Comparison of ENCODE assay signal across 9 cellular contexts in the genomic region with DNA sequence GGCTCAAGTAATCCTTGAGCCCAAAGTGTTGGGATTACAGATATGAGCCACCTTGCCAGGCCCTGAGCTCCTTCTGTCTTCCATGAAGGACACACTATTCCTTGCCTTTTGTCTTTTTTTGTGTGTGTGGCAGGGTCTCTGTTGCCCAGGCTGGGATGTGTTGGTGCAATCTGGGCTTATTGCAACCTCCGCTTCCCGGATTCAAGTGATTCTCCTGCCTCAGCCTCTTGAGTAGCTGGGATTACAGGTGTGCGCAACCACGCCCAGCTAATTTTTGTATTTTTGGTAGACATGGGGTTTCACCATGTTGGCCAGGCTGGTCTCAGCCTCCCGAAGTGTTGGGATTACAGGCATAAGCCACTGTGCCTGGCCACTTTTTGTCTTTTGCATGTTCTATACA. TPM values are rescaled to one million over a fixed set of nuclear protein-coding genes. Genes with fewer than 3 reads are reported as not detected.
A peak's percentile ranks its signal among the peaks of the same experiment; 100 is the strongest.
DNase-seq lines count a peak whose midpoint lies in the region; FAIRE-seq and TF ChIP-seq lines count a peak whose summit lies in the region.
"Not testable (repeated sequence)": the region's sequence is repeated elsewhere in the genome, so short reads cannot be mapped to it uniquely, and the experiment has no call there.
"Had no signal": no experiment of that assay in that cellular context is flagged by ENCODE, and none has a peak within 500 bp of the region (broad histone marks: within the 10 kb centered on the region; RNA-seq: fewer than 3 reads in every experiment).

No MANE protein-coding gene starts in this region.

- H3K4me3 Mint-ChIP-seq in astrocyte (ENCODE audit: unreplicated experiment) = not testable (repeated sequence)

- not testable (repeated sequence) for H3K4me3 ChIP-seq in BLaER1; KMS-11 (IDR thresholded peaks at IDR 0.05; ENCODE audit: insufficient read depth, low read depth, low read length); astrocyte (ENCODE audit: insufficient read depth, low read depth, low read length); esophagus squamous epithelium; mucosa of stomach (ENCODE audit: low read length); prostate gland; thyroid gland (replicated peaks in 1 of 3)

- not testable (repeated sequence) for H3K9me3 Mint-ChIP-seq in astrocyte (ENCODE audit: unreplicated experiment)

- not testable (repeated sequence) for TF ChIP-seq CTCF in KMS-11 (conservative IDR thresholded peaks at IDR 0.05; ENCODE audit: low read depth, low read length); astrocyte (IDR thresholded peaks at IDR 0.05; ENCODE audit: insufficient read depth, low read depth, low read length); esophagus squamous epithelium (IDR thresholded peaks at IDR 0.05); prostate gland (IDR thresholded peaks at IDR 0.05); thyroid gland (IDR thresholded peaks at IDR 0.05)

- H3K36me3 ChIP-seq in BLaER1 (peaks cover 62% of the 10 kb centered on the region), esophagus squamous epithelium (peaks cover 4 to 41% (median 10%) of the 10 kb centered on the region in 3 donors), thyroid gland (peaks cover 6 to 10% of the 10 kb centered on the region in 2 donors)
- not testable (repeated sequence) for H3K36me3 ChIP-seq in KMS-11 (ENCODE audit: insufficient read depth); astrocyte (ENCODE audit: insufficient read depth, low read length); mucosa of stomach (ENCODE audit: control insufficient read depth, insufficient read depth, low read length); prostate gland

- peaks cover 70% of the 10 kb centered on the region for H3K4me1 ChIP-seq in BLaER1
- H3K4me1 ChIP-seq in KMS-11 (ENCODE audit: low read depth, poor library complexity, severe bottlenecking) = peaks cover 62% of the 10 kb centered on the region
- H3K4me1 ChIP-seq in astrocyte (ENCODE audit: insufficient read depth, low read length) = not testable (repeated sequence)
- peaks cover 31 to 85% (median 36%) of the 10 kb centered on the region in 3 donors for H3K4me1 ChIP-seq in esophagus squamous epithelium
- peaks cover 39% of the 10 kb centered on the region for H3K4me1 ChIP-seq in mucosa of stomach (ENCODE audit: control insufficient read depth, insufficient read depth, low read length)
- H3K4me1 ChIP-seq in prostate gland (replicated peaks) = peaks cover 10% of the 10 kb centered on the region
- H3K4me1 ChIP-seq in thyroid gland = peaks cover 27 to 78% of the 10 kb centered on the region in 2 donors

- H3K27ac ChIP-seq in BLaER1 = peak overlapping the region; percentile 82
- H3K27ac ChIP-seq in KMS-11 = peak overlapping the region; percentile 90
- H3K27ac ChIP-seq in astrocyte (ENCODE audit: low read depth, low read length) = not testable (repeated sequence)
- peak overlapping the region; percentile 18 to 81 (median 39) for H3K27ac ChIP-seq in esophagus squamous epithelium
- peak overlapping the region; percentile 21 for H3K27ac ChIP-seq in layer of hippocampus (ENCODE audit: low read depth, low read length)
- H3K27ac ChIP-seq in prostate gland = peak overlapping the region; percentile 50 to 55
- peak overlapping the region; percentile 57 to 72 (median 70) for H3K27ac ChIP-seq in thyroid gland

- peak overlapping the region; percentile 61 for H3K4me2 ChIP-seq in BLaER1
- H3K4me2 ChIP-seq in KMS-11 = peak overlapping the region; percentile 88
- not testable (repeated sequence) for H3K4me2 ChIP-seq in astrocyte (ENCODE audit: low read length)

- H2AFZ ChIP-seq in KMS-11 (ENCODE audit: low read depth); astrocyte (ENCODE audit: low read depth, low read length): not testable (repeated sequence)

- 86% methylated on average over 5 of the region's 5 CpGs for WGBS in esophagus squamous epithelium, 2 donors
- 97% methylated on average over 5 of the region's 5 CpGs for WGBS in prostate gland
- 90 to 92% methylated on average over 5 of the region's 5 CpGs for WGBS in thyroid gland, 2 donors

- H3K36me3 Mint-ChIP-seq in astrocyte (ENCODE audit: low read depth, unreplicated experiment) = peaks cover 11% of the 10 kb centered on the region

- peaks cover 22% of the 10 kb centered on the region for H3K4me1 Mint-ChIP-seq in astrocyte (ENCODE audit: low read depth, unreplicated experiment)

- intact Hi-C loops in esophagus squamous epithelium (cut with DNase I); prostate gland (cut with DNase I); thyroid gland (cut with DNase I): not testable (repeated sequence)

- H3K27me3 ChIP-seq in BLaER1; KMS-11 (ENCODE audit: insufficient read depth, low read depth); astrocyte (ENCODE audit: insufficient read depth, low read length); esophagus squamous epithelium; layer of hippocampus (ENCODE audit: control insufficient read depth, insufficient read depth, low read length); mucosa of stomach (ENCODE audit: control insufficient read depth, insufficient read depth, low read length); prostate gland (replicated peaks; ENCODE audit: insufficient read depth); thyroid gland: not testable (repeated sequence)

- not testable (repeated sequence) for H3K9me3 ChIP-seq in BLaER1; astrocyte (ENCODE audit: insufficient read depth, low read depth, low read length); esophagus squamous epithelium; mucosa of stomach (ENCODE audit: control insufficient read depth, low read length); prostate gland; thyroid gland

- not testable (repeated sequence) for TF ChIP-seq POLR2A in esophagus squamous epithelium (IDR thresholded peaks at IDR 0.05); prostate gland (IDR thresholded peaks at IDR 0.05); thyroid gland (IDR thresholded peaks at IDR 0.05)

- not testable (repeated sequence) for H3K27me3 Mint-ChIP-seq in astrocyte (ENCODE audit: low read depth, unreplicated experiment)

- peak overlapping the region; percentile 81 for H3K27ac Mint-ChIP-seq in astrocyte (ENCODE audit: unreplicated experiment)

- H4K20me1 ChIP-seq in BLaER1 = peaks cover 15% of the 10 kb centered on the region; the same call in 1 of the 2 replicates
- H4K20me1 ChIP-seq in KMS-11 (ENCODE audit: insufficient read depth); astrocyte (ENCODE audit: insufficient read depth, low read length): not testable (repeated sequence)

- FAIRE-seq in astrocyte (lab: Jason Lieb, UNC) = not testable (repeated sequence)

- H3K9ac ChIP-seq in BLaER1; astrocyte (ENCODE audit: low read length): not testable (repeated sequence)
- H3K9ac ChIP-seq in KMS-11 (peak overlapping the region; percentile 69; the same call in 1 of the 2 replicates), mucosa of stomach (ENCODE audit: low read length) (peak overlapping the region; percentile 41)

- not testable (repeated sequence) for H3K79me2 ChIP-seq in KMS-11 (ENCODE audit: insufficient read depth, low read depth); astrocyte (ENCODE audit: insufficient read depth, low read length)

- not testable (repeated sequence) for DNase-seq in astrocyte (ENCODE audit: low read depth); esophagus squamous epithelium (lab: John Stamatoyannopoulos, UW); prostate gland (ENCODE audit: low spot score); thyroid gland

RNA-seq across cellular contexts. Expression of a gene that starts 11.2 kb away (rescaled TPM):
- 9.2 and 9.8 TPM in 2 replicates for total RNA-seq in astrocyte
- 10 to 100 TPM; 55.1 to 87.2 (median 58.6) TPM for total RNA-seq in esophagus squamous epithelium
- total RNA-seq in prostate gland = 10 to 100 TPM; 69.0 to 72.5 TPM
- total RNA-seq in thyroid gland = 10 to 100 TPM; 57.4 to 90.9 (median 85.6) TPM

RNA-seq across cellular contexts. Expression of a gene that starts 11.7 kb away (rescaled TPM):
- total RNA-seq in astrocyte (18.3 and 19.8 TPM in 2 replicates), esophagus squamous epithelium (10 to 100 TPM; 22.4 to 37.0 (median 28.6) TPM), prostate gland (10 to 100 TPM; 29.6 to 34.0 TPM), thyroid gland (10 to 100 TPM; 11.8 to 20.7 (median 14.2) TPM)

RNA-seq across cellular contexts. Expression of a gene that starts 18.3 kb away (rescaled TPM):
- total RNA-seq in astrocyte (2.5 and 3.0 TPM in 2 replicates), esophagus squamous epithelium (10 to 100 TPM; 11.6 to 84.4 (median 35.3) TPM), prostate gland (10 to 100 TPM in 1 of 2 donors, 1 to 10 TPM in 1; 9.4 to 11.6 TPM), thyroid gland (1 to 10 TPM in 2 of 4 donors, under 1 TPM in 1, not detected in 1; 0.59 to 2.4 (median 1.4) TPM)
- total RNA-seq: RPMI7951 had no signal

RNA-seq across cellular contexts. Expression of a gene that starts 30.9 kb away (rescaled TPM):
- total RNA-seq in astrocyte = 57.5 and 60.3 TPM in 2 replicates
- total RNA-seq in esophagus squamous epithelium = 10 to 100 TPM; 25.1 to 41.4 (median 35.7) TPM
- 10 to 100 TPM; 42.4 to 42.9 TPM for total RNA-seq in prostate gland
- 10 to 100 TPM; 39.1 to 53.1 (median 44.2) TPM for total RNA-seq in thyroid gland

RNA-seq across cellular contexts. Expression of a gene that starts 32.5 kb away (rescaled TPM):
- 7.4 and 8.9 TPM in 2 replicates for total RNA-seq in astrocyte
- 10 to 100 TPM in 2 of 4 donors, 1 to 10 TPM in 2; 6.2 to 15.8 (median 9.3) TPM for total RNA-seq in esophagus squamous epithelium
- total RNA-seq in prostate gland = 10 to 100 TPM; 15.7 to 19.7 TPM
- 10 to 100 TPM in 2 of 4 donors, 1 to 10 TPM in 2; 5.0 to 14.9 (median 9.0) TPM for total RNA-seq in thyroid gland
